ENCODE assay signal across 9 cellular contexts in the genomic region with DNA sequence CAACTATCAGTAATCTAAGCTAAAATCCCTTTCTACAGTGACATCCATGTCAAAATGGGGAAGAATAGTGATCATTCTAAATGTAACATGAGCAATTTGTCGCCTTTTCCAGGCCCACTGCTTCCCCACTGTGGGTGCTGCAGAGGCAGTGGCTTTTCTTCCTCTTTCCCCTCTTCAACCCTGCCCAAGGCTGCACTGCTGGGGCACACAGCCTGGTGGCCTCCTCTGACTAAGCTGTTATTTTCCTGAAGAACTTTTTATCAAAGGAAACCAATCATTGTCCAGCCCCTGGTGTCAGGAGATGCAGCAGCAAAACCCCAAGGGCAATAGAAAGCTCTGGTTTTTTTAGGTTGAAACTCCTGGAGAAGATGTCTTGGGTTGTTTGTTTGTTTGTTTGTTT.
DNase-seq lines count a peak whose midpoint lies in the region; ATAC-seq lines count a peak whose summit lies in the region.
"Had no signal": no experiment of that assay in that cellular context is flagged by ENCODE, and none has a peak within 500 bp of the region (broad histone marks: within the 10 kb centered on the region; RNA-seq: fewer than 3 reads in every experiment).

No MANE protein-coding gene starts in this region.

- H3K9me3 ChIP-seq in right cardiac atrium (ENCODE audit: control insufficient read depth, low read length), result no peaks in the 10 kb centered on the region

- no peak overlapping the region for H3K27ac ChIP-seq in right cardiac atrium (ENCODE audit: low read length)

- H3K36me3 Mint-ChIP-seq in T-cell, result peaks cover 2% of the 10 kb centered on the region

- H3K9me3 Mint-ChIP-seq in T-cell, result no peaks in the 10 kb centered on the region
- H3K9me3 Mint-ChIP-seq: activated B cell treated with CpG ODN at 0.5 μM for 24 hours had no signal

- H3K4me3 Mint-ChIP-seq in T-cell, result peak overlapping the region in 2 of 3 donors; percentile 29 to 49
- H3K4me3 Mint-ChIP-seq: activated B cell treated with CpG ODN at 0.5 μM for 24 hours had no signal

- H3K4me1 ChIP-seq in right cardiac atrium (ENCODE audit: control insufficient read depth, insufficient read depth, low read length), result peaks cover 9% of the 10 kb centered on the region

- ATAC-seq in GM21447 (IDR thresholded peaks at IDR 0.05; ENCODE audit: unreplicated experiment), result peak; percentile 44
- peak in 1 of 4 experiments; percentile 37 for ATAC-seq in T-cell (replicated peaks in 1 of 4)
- peak; percentile 51 to 67 for ATAC-seq in right cardiac atrium
- no peak for ATAC-seq in HG02884 (IDR thresholded peaks at IDR 0.05; ENCODE audit: unreplicated experiment)
- ATAC-seq in HG03571 (IDR thresholded peaks at IDR 0.05; ENCODE audit: unreplicated experiment), result no peak
- ATAC-seq in GM18861 (IDR thresholded peaks at IDR 0.05; ENCODE audit: unreplicated experiment), result no peak

- H3K27ac Mint-ChIP-seq in T-cell, result peak overlapping the region in 1 of 2 donors; percentile 62
- H3K27ac Mint-ChIP-seq: activated B cell treated with CpG ODN at 0.5 μM for 24 hours had no signal

- H3K4me1 Mint-ChIP-seq in T-cell, result peaks cover 15 to 31% (median 30%) of the 10 kb centered on the region in 3 donors

- H3K27me3 Mint-ChIP-seq in T-cell, result no peaks in the 10 kb centered on the region

- CTCF ChIA-PET in T-cell (lab: Charles Lee), result no interaction called here

- intact Hi-C loops in right cardiac atrium (cut with DNase I), result no loop called here

- WGBS in right cardiac atrium, result 87% methylated on average over 1 of the region's 1 CpG

- DNase-seq in AG08396 (ENCODE audit: low spot score), result peak; percentile 8
- DNase-seq in T-cell, result peak in 1 of 34 experiments; percentile 22
- DNase-seq in right cardiac atrium, result peak; percentile 19 to 65 (median 55)
- no peak for DNase-seq in NCI-H526 treated with DMSO at 0.1 percent for 48 hours (lab: John Stamatoyannopoulos, UW)
- DNase-seq: activated B cell treated with CpG ODN at 0.5 μM for 24 hours had no signal

- no peaks in the 10 kb centered on the region for H3K27me3 ChIP-seq in right cardiac atrium (ENCODE audit: control insufficient read depth, insufficient read depth)

- H3K4me3 ChIP-seq in right cardiac atrium (ENCODE audit: low read length), result no peak overlapping the region

- POLR2A ChIA-PET in T-cell (lab: Charles Lee), result interaction anchor here (0.6 kb wide), 2 partner anchors 16 to 21 kb away, joined by 6 read pairs; no protein-coding TSS in a partner anchor

Comparison
In these comparisons a context has a peak if more than half of its experiments do, and no peak if none do; other contexts are left out.
1. ATAC-seq: peak in GM21447 (single experiment) and right cardiac atrium (2 of 2); none in HG02884 (single experiment), HG03571 (single experiment) and GM18861 (single experiment).